In genomic region chr7:2555121-2556052, GRCh38 we compare ENCODE assay signal across 8 cellular contexts. TPM values are rescaled to one million over a fixed set of nuclear protein-coding genes. Genes with fewer than 3 reads are reported as not detected.
A peak's percentile ranks its signal among the peaks of the same experiment; 100 is the strongest.
DNase-seq lines count a peak whose midpoint lies in the region; ATAC-seq, FAIRE-seq and TF ChIP-seq lines count a peak whose summit lies in the region.

Gene BRAT1 (minus strand): TSS chr7:2555524. CDS start chr7:2554431, 1,093 bp downstream.

- H3K36me3 ChIP-seq in adrenal gland (replicated peaks in 1 of 2) (peaks cover 0 to 6% of the 10 kb centered on the region in 2 donors), heart right ventricle (peaks cover 0 to 35% (median 2%) of the 10 kb centered on the region in 9 donors), upper lobe of right lung (peaks cover 6% of the 10 kb centered on the region)

- TF ChIP-seq POLR2A in GM12891 (IDR thresholded peaks at IDR 0.05; ENCODE audit: low read depth, low read length) (peak; percentile 50; the same call in 1 of the 2 replicates), adrenal gland (IDR thresholded peaks at IDR 0.05) (peak; percentile 50 to 68)

- no peaks in the 10 kb centered on the region for H3K27me3 Mint-ChIP-seq in T-cell

- peaks cover 28 to 58% of the 10 kb centered on the region in 2 donors for H3K4me1 ChIP-seq in adrenal gland (replicated peaks in 1 of 2)
- peaks cover 0 to 62% (median 36%) of the 10 kb centered on the region in 9 donors for H3K4me1 ChIP-seq in heart right ventricle
- H3K4me1 ChIP-seq in upper lobe of right lung, result peaks cover 40% of the 10 kb centered on the region

- 0 to 1% (median 0%) methylated on average over 3 to 78 of the region's 79 CpGs for WGBS in adrenal gland, 4 donors
- WGBS in heart right ventricle, 2 donors, result 0% methylated on average over 65 to 79 of the region's 79 CpGs

- H3K4me3 ChIP-seq in adrenal gland (peak within 1 kb of the TSS; percentile 59 to 78 (median 67)), heart right ventricle (peak within 1 kb of the TSS; percentile 86 to 99 (median 92)), upper lobe of right lung (peak within 1 kb of the TSS; percentile 88)

- peak; percentile 73 for ATAC-seq in HG02840 (IDR thresholded peaks at IDR 0.05; ENCODE audit: low FRiP score, unreplicated experiment)
- ATAC-seq in T-cell (replicated peaks in 1 of 4), result peak; percentile 86 to 91 (median 89)
- peak; percentile 91 to 97 (median 94) for ATAC-seq in heart right ventricle
- ATAC-seq in upper lobe of right lung, result peak; percentile 93

- H3K27ac ChIP-seq in adrenal gland (peak within 1 kb of the TSS; percentile 95 to 99 (median 98)), heart right ventricle (peak within 1 kb of the TSS; percentile 95 to 100 (median 100)), upper lobe of right lung (peak within 1 kb of the TSS; percentile 100)

- peak; percentile 96 for DNase-seq in GM12891 (ENCODE audit: insufficient read length, low spot score)
- peak; percentile 49 for DNase-seq in NCI-H1436 treated with DMSO at 0.1 percent for 48 hours (lab: John Stamatoyannopoulos, UW)
- peak; percentile 86 to 99 (median 94) for DNase-seq in T-cell
- DNase-seq in adrenal gland, result peak; percentile 97 to 99 (median 98)
- DNase-seq in heart right ventricle, result peak; percentile 97 to 98
- DNase-seq in posterior vena cava (ENCODE audit: low spot score), result peak; percentile 99
- peak; percentile 100 for DNase-seq in upper lobe of right lung

- TF ChIP-seq CTCF in adrenal gland (IDR thresholded peaks at IDR 0.05) (peak in 4 of 6 experiments; percentile 8 to 43 (median 24)), heart right ventricle (IDR thresholded peaks at IDR 0.05) (peak; percentile 16 to 71 (median 45)), upper lobe of right lung (IDR thresholded peaks at IDR 0.05) (peak; percentile 46)

- H3K27me3 ChIP-seq in adrenal gland, result no peaks in the 10 kb centered on the region
- H3K27me3 ChIP-seq in heart right ventricle, result no peaks in the 10 kb centered on the region
- H3K27me3 ChIP-seq in upper lobe of right lung, result no peaks in the 10 kb centered on the region

- H3K4me3 Mint-ChIP-seq in T-cell, result peak within 1 kb of the TSS; percentile 83 to 86 (median 85)

- no peaks in the 10 kb centered on the region for H3K9me3 Mint-ChIP-seq in T-cell

- peaks cover 39 to 48% (median 41%) of the 10 kb centered on the region in 3 donors for H3K4me1 Mint-ChIP-seq in T-cell

- peak; percentile 88 for FAIRE-seq in GM12891 (lab: Jason Lieb, UNC)

- CTCF ChIA-PET in T-cell (lab: Charles Lee), result interaction anchor here in 1 of 2 donors (0.6 kb wide), 1 partner anchor 500 kb away, joined by 3 read pairs; no protein-coding TSS in a partner anchor

- H3K36me3 Mint-ChIP-seq in T-cell, result peaks cover 6% of the 10 kb centered on the region

- POLR2A ChIA-PET in T-cell (lab: Charles Lee), result no interaction called here

- H3K9me3 ChIP-seq in adrenal gland (replicated peaks in 1 of 3) (no peaks in the 10 kb centered on the region), heart right ventricle (no peaks in the 10 kb centered on the region), upper lobe of right lung (no peaks in the 10 kb centered on the region)

- peak within 1 kb of the TSS; percentile 78 to 86 for H3K27ac Mint-ChIP-seq in T-cell

- intact Hi-C loops in adrenal gland (cut with DNase I) (no loop called here), heart right ventricle (cut with DNase I) (loop anchor here in 5 of 10 donors (5.0 to 10.0 kb wide), 4 partner anchors 33 to 81 kb away; partner anchors contain the start of gene GRIFIN (in 5 of the 5)), posterior vena cava (cut with DNase I) (loop anchor here in 1 of 2 donors (10.0 kb wide), 1 partner anchor 81 kb away; the partner anchor contains the start of gene GRIFIN), upper lobe of right lung (cut with DNase I) (no loop called here)

TF ChIP-seq in GM12891, 5 proteins besides CTCF, POLR2A, EP300 and RAD21:
- TF ChIP-seq POU2F2 (IDR thresholded peaks at IDR 0.05; ENCODE audit: low read depth, low read length), result peak; percentile 16; the same call in 1 of the 2 replicates
- no peak for TF ChIP-seq SPI1 (IDR thresholded peaks at IDR 0.05; ENCODE audit: low read depth, low read length)

RNA-seq across cellular contexts. Expression of gene BRAT1, which starts in this region (rescaled TPM):
- 13.5 TPM for polyA plus RNA-seq in GM12891 (2012; ENCODE audit: low read depth, missing spikeins)
- 10 to 100 TPM; 23.6 to 46.2 (median 43.1) TPM for total RNA-seq in T-cell
- 10 to 100 TPM; 45.1 to 88.6 (median 72.4) TPM for total RNA-seq in adrenal gland
- polyA plus RNA-seq in adrenal gland, result 100 to 1,000 TPM in 2 of 3 donors, 1 to 10 TPM in 1; 3.7 to 120 (median 101) TPM
- 10 to 100 TPM; 10.6 to 18.2 (median 12.8) TPM for total RNA-seq in heart right ventricle
- 10 to 100 TPM; 16.8 to 22.8 TPM for polyA plus RNA-seq in heart right ventricle
- total RNA-seq in posterior vena cava, result 10 to 100 TPM; 16.3 to 17.2 TPM
- total RNA-seq in upper lobe of right lung, result 24.1 TPM

Comparison
In these comparisons a context has a peak if more than half of its experiments do, and no peak if none do; other contexts are left out.
1. Peak in every context shown above with its lines: DNase-seq, ATAC-seq, H3K4me3 ChIP-seq and H3K27ac ChIP-seq.
2. DNase-seq: peak in every context shown above with its lines; median percentile 100 in upper lobe of right lung; 99 in posterior vena cava; 98 in adrenal gland; 98 in heart right ventricle; 96 in GM12891; 94 in T-cell; 49 in NCI-H1436 treated with DMSO at 0.1 percent for 48 hours.